In the genomic region with DNA sequence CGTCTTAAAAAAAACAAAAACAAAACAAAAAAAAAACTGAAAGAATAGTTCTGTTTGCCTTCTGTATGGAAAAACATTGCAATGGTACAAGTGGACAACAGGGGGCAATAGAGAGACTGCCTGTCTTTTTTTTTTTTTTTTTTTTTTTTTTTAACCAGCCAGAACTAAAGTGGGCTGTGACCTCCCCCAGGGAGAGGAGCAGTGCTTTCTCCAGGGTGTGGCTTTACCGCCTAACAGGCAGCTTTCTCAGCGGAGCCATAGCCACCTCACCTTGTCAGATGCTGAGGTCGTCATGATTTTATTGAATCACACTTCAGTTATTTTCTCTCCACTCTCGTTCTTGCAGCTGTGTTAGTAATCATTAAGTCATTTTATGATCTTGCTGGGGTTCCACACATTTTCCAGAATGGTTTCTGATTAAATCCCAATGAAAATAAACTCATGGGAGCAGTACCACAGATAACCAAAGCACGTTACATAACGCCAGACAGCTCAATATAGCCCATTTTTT, we compare ENCODE assay signal across 8 cellular contexts.
A peak's percentile ranks its signal among the peaks of the same experiment; 100 is the strongest.
DNase-seq lines count a peak whose midpoint lies in the region; ATAC-seq, FAIRE-seq and TF ChIP-seq lines count a peak whose summit lies in the region.

No MANE protein-coding gene starts in this region.

- no peaks in the 10 kb centered on the region for H3K27me3 Mint-ChIP-seq in MCF 10A (ENCODE audit: insufficient read depth, unreplicated experiment)

- H2BK15ac ChIP-seq in mesendoderm (replicated peaks; ENCODE audit: low read depth), result no peak overlapping the region

- no peak overlapping the region for H3K27ac Mint-ChIP-seq in MCF 10A (ENCODE audit: low read depth, unreplicated experiment)

- H3K27ac ChIP-seq in mesendoderm (ENCODE audit: low read depth, low read length), result no peak overlapping the region

- H2BK120ac ChIP-seq in mesendoderm (ENCODE audit: low read depth, low read length), result no peak overlapping the region

- H3K4me1 Mint-ChIP-seq in MCF 10A (ENCODE audit: insufficient read depth, unreplicated experiment), result peaks cover 23% of the 10 kb centered on the region

- no peak overlapping the region for H4K8ac ChIP-seq in mesendoderm (ENCODE audit: low read depth, low read length)

- no peaks in the 10 kb centered on the region for H3K9me3 Mint-ChIP-seq in MCF 10A (ENCODE audit: unreplicated experiment)

- H3K4me1 ChIP-seq in mesendoderm (ENCODE audit: control insufficient read depth, low read depth, low read length), result peaks cover 10% of the 10 kb centered on the region

- no peak overlapping the region for H4K5ac ChIP-seq in mesendoderm (ENCODE audit: low read length)

- H3K27me3 ChIP-seq in BJ (ENCODE audit: control insufficient read depth, insufficient read depth, low read length), result no peaks in the 10 kb centered on the region
- H3K27me3 ChIP-seq in mesendoderm (ENCODE audit: insufficient read depth, low read length, poor library complexity), result no peaks in the 10 kb centered on the region

- H3K79me2 ChIP-seq in mesendoderm (ENCODE audit: control insufficient read depth, insufficient read depth, low read length), result no peaks in the 10 kb centered on the region

- CTCF ChIA-PET in BJ (lab: Yijun Ruan, JAX), result interaction anchor here (0.6 to 9.1 kb wide), 15 partner anchors 8 to 237 kb away, joined by 3 to 70 read pairs (median 3); no protein-coding TSS in a partner anchor
- CTCF ChIA-PET in MCF 10A (lab: Yijun Ruan, JAX), result interaction anchor here (0.6 to 3.3 kb wide), 20 partner anchors 9 to 840 kb away, joined by 3 to 17 read pairs (median 4); no protein-coding TSS in a partner anchor

- H3K18ac ChIP-seq in mesendoderm (ENCODE audit: low read length), result no peak overlapping the region

- peak; percentile 85 for TF ChIP-seq CTCF in BJ (IDR thresholded peaks at IDR 0.05; ENCODE audit: insufficient read depth, low read depth, low read length)
- TF ChIP-seq CTCF in MCF 10A (IDR thresholded peaks at IDR 0.05; ENCODE audit: unreplicated experiment), result peak; percentile 66

- H3K36me3 ChIP-seq in BJ (ENCODE audit: control insufficient read depth, insufficient read depth, low read length) (no peaks in the 10 kb centered on the region; the same call in 1 of the 2 replicates), mesendoderm (ENCODE audit: control insufficient read depth, insufficient read depth, low read length) (no peaks in the 10 kb centered on the region)

- no peak overlapping the region for H3K4me2 ChIP-seq in mesendoderm (ENCODE audit: low read length)

- FAIRE-seq in GM18507 (lab: Jason Lieb, UNC), result peak; percentile 51

- no peaks in the 10 kb centered on the region for H3K36me3 Mint-ChIP-seq in MCF 10A (ENCODE audit: insufficient read depth, unreplicated experiment)

- H3K79me1 ChIP-seq in mesendoderm (ENCODE audit: low read length), result no peaks in the 10 kb centered on the region

- H3K56ac ChIP-seq in mesendoderm (ENCODE audit: low read length), result no peak overlapping the region

- intact Hi-C loops in MCF 10A (cut with micrococcal nuclease), result loop anchor here (5.0 kb wide), 1 partner anchor 74 kb away; no protein-coding TSS in a partner anchor

- H3K9ac ChIP-seq in mesendoderm (ENCODE audit: low read length), result no peak overlapping the region

- no peak for DNase-seq in BJ (ENCODE audit: low read depth)
- no peak for DNase-seq in GM18507 (ENCODE audit: extremely low spot score, insufficient read length, low read depth)
- peak; percentile 37 for DNase-seq in NCI-H82 treated with DMSO at 0.1 percent for 48 hours (lab: John Stamatoyannopoulos, UW; ENCODE audit: unreplicated experiment)
- DNase-seq in MCF 10A (ENCODE audit: unreplicated experiment), result peak; percentile 49
- DNase-seq in mesendoderm, result peak; percentile 86
- no peak for DNase-seq in activated gamma-delta T cell treated with Interleukin-2 at 50 U/mL for 16 hours

- no peak overlapping the region for H3K23ac ChIP-seq in mesendoderm (ENCODE audit: low read length)

- ATAC-seq in HG02798 (IDR thresholded peaks at IDR 0.05; ENCODE audit: poor library complexity, unreplicated experiment), result no peak
- no peak for ATAC-seq in GM21576 (IDR thresholded peaks at IDR 0.05; ENCODE audit: unreplicated experiment)

- H2AK5ac ChIP-seq in mesendoderm (ENCODE audit: low read length), result no peak overlapping the region

- H2BK5ac ChIP-seq in mesendoderm (ENCODE audit: low read length), result no peak overlapping the region

- H3K4ac ChIP-seq in mesendoderm (ENCODE audit: low read depth, low read length), result no peak overlapping the region

- no peak overlapping the region for H3K4me3 ChIP-seq in BJ (ENCODE audit: low read depth, low read length)
- no peak overlapping the region for H3K4me3 ChIP-seq in mesendoderm (ENCODE audit: low read length)

- no peak overlapping the region for H3K4me3 Mint-ChIP-seq in MCF 10A (ENCODE audit: unreplicated experiment)

- no CpG with 5 or more reads among the region's 7 CpGs for whole genome bisulfite sequencing in mesendoderm (ENCODE audit: extremely low coverage, insufficient coverage, low lambda C conversion rate)

- POLR2A ChIA-PET in BJ (lab: Charles Lee), result no interaction called here
- POLR2A ChIA-PET in MCF 10A (lab: Yijun Ruan, JAX), result interaction anchor here (1.0 kb wide), 1 partner anchor 39 kb away, joined by 3 read pairs; no protein-coding TSS in a partner anchor

- BruUV-seq in MCF 10A (replicated peaks; lab: Mats Ljungman, UMichigan), result no TSS peak

Comparison
In these comparisons a context has a peak if more than half of its experiments do, and no peak if none do; other contexts are left out.
1. DNase-seq: peak in NCI-H82 treated with DMSO at 0.1 percent for 48 hours (single experiment), MCF 10A (single experiment) and mesendoderm (single experiment); none in BJ (single experiment), GM18507 (single experiment) and activated gamma-delta T cell treated with Interleukin-2 at 50 U/mL for 16 hours (single experiment).